ENCODE assay signal across 13 cellular contexts in genomic region chr7:108402865-108403264, GRCh38. TPM values are rescaled to one million over a fixed set of nuclear protein-coding genes. Genes with fewer than 3 reads are reported as not detected.
DNase-seq lines count a peak whose midpoint lies in the region; ATAC-seq and TF ChIP-seq lines count a peak whose summit lies in the region.
"Had no signal": no experiment of that assay in that cellular context is flagged by ENCODE, and none has a peak within 500 bp of the region (broad histone marks: within the 10 kb centered on the region; RNA-seq: fewer than 3 reads in every experiment).

No MANE protein-coding gene starts in this region.

- no peaks in the 10 kb centered on the region for H3K79me2 ChIP-seq in mammary epithelial cell (ENCODE audit: insufficient read depth, low read length)

- intact Hi-C loops in activated CD4-positive, alpha-beta T cell treated with anti-CD3 and anti-CD28 coated beads for 36 hours (cut with DNase I, micrococcal nuclease) = no loop called here
- intact Hi-C loops in activated CD4-positive, alpha-beta T cell treated with anti-CD3 and anti-CD28 coated beads, Interleukin-2, amount 10 ng/mL, durations not matched to agents 24 days and 14 days (cut with micrococcal nuclease) = no loop called here
- intact Hi-C loops in mammary epithelial cell (cut with micrococcal nuclease) (no loop called here), sciatic nerve (cut with DNase I) (no loop called here)

- no peaks in the 10 kb centered on the region for H3K9me3 ChIP-seq in mammary epithelial cell (replicated peaks; ENCODE audit: insufficient read depth, low read length)

- peak overlapping the region; percentile 48 for H3K4me2 ChIP-seq in mammary epithelial cell (ENCODE audit: insufficient read depth, low read depth, low read length)

- H3K36me3 Mint-ChIP-seq in activated CD4-positive, alpha-beta T cell treated with anti-CD3 and anti-CD28 coated beads for 36 hours (ENCODE audit: low read depth) = no peaks in the 10 kb centered on the region
- H3K36me3 Mint-ChIP-seq in activated CD4-positive, alpha-beta T cell treated with anti-CD3 and anti-CD28 coated beads, Interleukin-2, amount 10 ng/mL, durations not matched to agents 24 days and 14 days (ENCODE audit: low read depth) = no peaks in the 10 kb centered on the region
- H3K36me3 Mint-ChIP-seq in stimulated activated effector memory CD8-positive, alpha-beta T cell treated with anti-CD3 and anti-CD28 coated beads, Interleukin-12 subunit alpha, Interleukin-12 subunit beta, amount 100 ng/mL, for 72 hours = no peaks in the 10 kb centered on the region
- H3K36me3 Mint-ChIP-seq: activated CD8-positive, alpha-beta memory T cell treated with anti-CD3 and anti-CD28 coated beads, Interleukin-2, amount 10 ng/mL, durations not matched to agents 7 days and 5 days; activated naive CD4-positive, alpha-beta T cell treated with anti-CD3 and anti-CD28 coated beads, Interleukin-2, amount 50 U/mL, for 72 hours had no signal

- peak; percentile 72 for ATAC-seq in activated CD4-positive, alpha-beta T cell treated with anti-CD3 and anti-CD28 coated beads for 36 hours
- ATAC-seq in HG03159 (IDR thresholded peaks at IDR 0.05; ENCODE audit: unreplicated experiment) (peak; percentile 56), sciatic nerve (no peak)
- ATAC-seq in stimulated activated effector memory CD8-positive, alpha-beta T cell treated with anti-CD3 and anti-CD28 coated beads, Interleukin-12 subunit alpha, Interleukin-12 subunit beta, amount 100 ng/mL, for 72 hours = peak; percentile 36
- ATAC-seq: activated CD8-positive, alpha-beta memory T cell treated with anti-CD3 and anti-CD28 coated beads, Interleukin-2, amount 10 ng/mL, durations not matched to agents 7 days and 5 days had no signal

- no peak overlapping the region for H3K9ac ChIP-seq in mammary epithelial cell (ENCODE audit: insufficient read depth, low read length)

- H3K4me1 ChIP-seq in mammary epithelial cell (ENCODE audit: insufficient read depth, low read length) = peaks cover 6% of the 10 kb centered on the region

- dilution Hi-C loops in mammary epithelial cell (cut with HindIII; ENCODE audit: low sequenced_read_pairs) = no loop called here

- POLR2A ChIA-PET in activated CD4-positive, alpha-beta T cell treated with anti-CD3 and anti-CD28 coated beads for 36 hours (lab: Charles Lee) = no interaction called here

- H3K27ac ChIP-seq in mammary epithelial cell (ENCODE audit: insufficient read depth, low read depth, low read length) = no peak overlapping the region
- H3K27ac ChIP-seq: coronary artery had no signal

- peak overlapping the region; percentile 76 for H2AFZ ChIP-seq in mammary epithelial cell (ENCODE audit: low read depth, low read length)

- no peaks in the 10 kb centered on the region for H3K36me3 ChIP-seq in mammary epithelial cell (ENCODE audit: insufficient read depth, low read length)

- no peak for TF ChIP-seq CTCF in mammary epithelial cell (conservative IDR thresholded peaks at IDR 0.05 in 1 of 2, IDR thresholded peaks at IDR 0.05 in 1 of 2; ENCODE audit: extremely low read depth in 1 of 2, insufficient read depth in 1 of 2, low read depth in 1 of 2, low read length in 2 of 2)

- BruUV-seq in mammary epithelial cell (replicated peaks; lab: Mats Ljungman, UMichigan) = no TSS peak

- 7% methylated on average over 2 of the region's 2 CpGs for WGBS in mammary epithelial cell (ENCODE audit: low coverage, missing lambda C conversion rate)

- in situ Hi-C loops in mammary epithelial cell (cut with MboI; ENCODE audit: low sequenced_read_pairs in 2 of 2) = no loop called here

- H4K20me1 ChIP-seq in mammary epithelial cell (ENCODE audit: insufficient read depth, low read length) = no peaks in the 10 kb centered on the region

- CTCF ChIA-PET in activated CD4-positive, alpha-beta T cell treated with anti-CD3 and anti-CD28 coated beads for 36 hours (lab: Charles Lee) = interaction anchor here (0.6 to 1.0 kb wide), 3 partner anchors 202 to 289 kb away, joined by 3 read pairs; no protein-coding TSS in a partner anchor
- CTCF ChIA-PET in mammary epithelial cell (lab: Charles Lee; ENCODE audit: low non-redundant PET) = no interaction called here

- no peaks in the 10 kb centered on the region for H3K27me3 ChIP-seq in mammary epithelial cell (ENCODE audit: insufficient read depth, low read length)

- no peaks in the 10 kb centered on the region for H3K4me1 Mint-ChIP-seq in activated CD4-positive, alpha-beta T cell treated with anti-CD3 and anti-CD28 coated beads for 36 hours
- no peaks in the 10 kb centered on the region for H3K4me1 Mint-ChIP-seq in activated CD4-positive, alpha-beta T cell treated with anti-CD3 and anti-CD28 coated beads, Interleukin-2, amount 10 ng/mL, durations not matched to agents 24 days and 14 days
- H3K4me1 Mint-ChIP-seq in stimulated activated effector memory CD8-positive, alpha-beta T cell treated with anti-CD3 and anti-CD28 coated beads, Interleukin-12 subunit alpha, Interleukin-12 subunit beta, amount 100 ng/mL, for 72 hours = no peaks in the 10 kb centered on the region
- H3K4me1 Mint-ChIP-seq: activated CD8-positive, alpha-beta memory T cell treated with anti-CD3 and anti-CD28 coated beads, Interleukin-2, amount 10 ng/mL, durations not matched to agents 7 days and 5 days had no signal

- no peak overlapping the region for H3K27ac Mint-ChIP-seq in activated CD4-positive, alpha-beta T cell treated with anti-CD3 and anti-CD28 coated beads for 36 hours
- no peak overlapping the region for H3K27ac Mint-ChIP-seq in activated CD4-positive, alpha-beta T cell treated with anti-CD3 and anti-CD28 coated beads, Interleukin-2, amount 10 ng/mL, durations not matched to agents 24 days and 14 days
- no peak overlapping the region for H3K27ac Mint-ChIP-seq in stimulated activated effector memory CD8-positive, alpha-beta T cell treated with anti-CD3 and anti-CD28 coated beads, Interleukin-12 subunit alpha, Interleukin-12 subunit beta, amount 100 ng/mL, for 72 hours
- H3K27ac Mint-ChIP-seq: activated CD8-positive, alpha-beta memory T cell treated with anti-CD3 and anti-CD28 coated beads, Interleukin-2, amount 10 ng/mL, durations not matched to agents 7 days and 5 days; activated naive CD4-positive, alpha-beta T cell treated with anti-CD3 and anti-CD28 coated beads, Interleukin-2, amount 50 U/mL, for 72 hours had no signal

- no peak overlapping the region for H3K4me3 ChIP-seq in mammary epithelial cell (replicated peaks in 1 of 3; ENCODE audit: insufficient read depth in 1 of 3, low read depth in 2 of 3, low read length in 3 of 3)
- H3K4me3 ChIP-seq: coronary artery had no signal

- no peak overlapping the region for H3K4me3 Mint-ChIP-seq in activated CD4-positive, alpha-beta T cell treated with anti-CD3 and anti-CD28 coated beads for 36 hours
- no peak overlapping the region for H3K4me3 Mint-ChIP-seq in activated CD4-positive, alpha-beta T cell treated with anti-CD3 and anti-CD28 coated beads, Interleukin-2, amount 10 ng/mL, durations not matched to agents 24 days and 14 days
- H3K4me3 Mint-ChIP-seq in stimulated activated effector memory CD8-positive, alpha-beta T cell treated with anti-CD3 and anti-CD28 coated beads, Interleukin-12 subunit alpha, Interleukin-12 subunit beta, amount 100 ng/mL, for 72 hours = no peak overlapping the region
- H3K4me3 Mint-ChIP-seq: activated CD8-positive, alpha-beta memory T cell treated with anti-CD3 and anti-CD28 coated beads, Interleukin-2, amount 10 ng/mL, durations not matched to agents 7 days and 5 days had no signal

- peaks cover 8% of the 10 kb centered on the region for H3K27me3 Mint-ChIP-seq in activated CD4-positive, alpha-beta T cell treated with anti-CD3 and anti-CD28 coated beads for 36 hours
- H3K27me3 Mint-ChIP-seq in activated CD4-positive, alpha-beta T cell treated with anti-CD3 and anti-CD28 coated beads, Interleukin-2, amount 10 ng/mL, durations not matched to agents 24 days and 14 days = peaks cover 9% of the 10 kb centered on the region

- DNase-seq in activated CD4-positive, alpha-beta T cell treated with anti-CD3 and anti-CD28 coated beads for 36 hours = no peak
- DNase-seq in activated CD4-positive, alpha-beta T cell treated with anti-CD3 and anti-CD28 coated beads, Interleukin-2, amount 10 ng/mL, durations not matched to agents 24 days and 14 days = no peak
- DNase-seq in mammary epithelial cell (peak; percentile 61), islet precursor cell (no peak), sciatic nerve (ENCODE audit: low spot score) (no peak), NCI-H2171 treated with DMSO at 0.1 percent for 48 hours (lab: John Stamatoyannopoulos, UW) (no peak)
- no peak for DNase-seq in stimulated activated effector memory CD8-positive, alpha-beta T cell treated with anti-CD3 and anti-CD28 coated beads, Interleukin-12 subunit alpha, Interleukin-12 subunit beta, amount 100 ng/mL, for 72 hours (ENCODE audit: low spot score in 2 of 2)
- DNase-seq: activated CD8-positive, alpha-beta memory T cell treated with anti-CD3 and anti-CD28 coated beads, Interleukin-2, amount 10 ng/mL, durations not matched to agents 7 days and 5 days; NCI-H510A treated with DMSO at 0.1 percent for 48 hours; stimulated activated CD8-positive, alpha-beta memory T cell treated with anti-CD3 and anti-CD28 coated beads, Interleukin-4, amount 100 ng/mL, for 48 hours had no signal

- no peaks in the 10 kb centered on the region for H3K9me3 Mint-ChIP-seq in activated CD4-positive, alpha-beta T cell treated with anti-CD3 and anti-CD28 coated beads for 36 hours (ENCODE audit: low read depth)
- no peaks in the 10 kb centered on the region for H3K9me3 Mint-ChIP-seq in activated CD4-positive, alpha-beta T cell treated with anti-CD3 and anti-CD28 coated beads, Interleukin-2, amount 10 ng/mL, durations not matched to agents 24 days and 14 days
- no peaks in the 10 kb centered on the region for H3K9me3 Mint-ChIP-seq in stimulated activated effector memory CD8-positive, alpha-beta T cell treated with anti-CD3 and anti-CD28 coated beads, Interleukin-12 subunit alpha, Interleukin-12 subunit beta, amount 100 ng/mL, for 72 hours
- H3K9me3 Mint-ChIP-seq: activated naive CD4-positive, alpha-beta T cell treated with anti-CD3 and anti-CD28 coated beads, Interleukin-2, amount 50 U/mL, for 72 hours had no signal

RNA-seq across cellular contexts. Expression of gene NRCAM, which starts 53.4 kb away (rescaled TPM):
- total RNA-seq in activated CD4-positive, alpha-beta T cell treated with anti-CD3 and anti-CD28 coated beads for 36 hours = 1 to 10 TPM in 1 of 2 experiments, under 1 TPM in 1; 0.60 to 1.0 TPM
- total RNA-seq in activated CD4-positive, alpha-beta T cell treated with anti-CD3 and anti-CD28 coated beads, Interleukin-2, amount 10 ng/mL, durations not matched to agents 24 days and 14 days = not detected in 2 replicates
- total RNA-seq in mammary epithelial cell (10 to 100 TPM; 42.5 to 77.8 TPM), sciatic nerve (17.4 TPM)
- 16.4 TPM for polyA plus RNA-seq in mammary epithelial cell
- 28.0 TPM for polyA minus RNA-seq in mammary epithelial cell
